ENCODE assay signal across 22 cellular contexts in genomic region chr11:80146231-80146630, GRCh38.
A peak's percentile ranks its signal among the peaks of the same experiment; 100 is the strongest.
DNase-seq lines count a peak whose midpoint lies in the region; ATAC-seq lines count a peak whose summit lies in the region.
"Had no signal": no experiment of that assay in that cellular context is flagged by ENCODE, and none has a peak within 500 bp of the region (broad histone marks: within the 10 kb centered on the region; RNA-seq: fewer than 3 reads in every experiment).

No MANE protein-coding gene starts in this region.

- no peaks in the 10 kb centered on the region for H3K4me1 Mint-ChIP-seq in CD8-positive, alpha-beta memory T cell
- H3K4me1 Mint-ChIP-seq: activated T-helper 17 cell treated with anti-CD3 and anti-CD28 coated beads, Interleukin-2, amount 50 U/mL, for 72 hours had no signal

- no peaks in the 10 kb centered on the region for H3K9me3 ChIP-seq in CD8-positive, alpha-beta memory T cell (ENCODE audit: low read length)
- H3K9me3 ChIP-seq: heart right ventricle, MG63, transverse colon had no signal

- H3K4me3 Mint-ChIP-seq in CD8-positive, alpha-beta memory T cell, result no peak overlapping the region
- H3K4me3 Mint-ChIP-seq: activated T-helper 17 cell treated with anti-CD3 and anti-CD28 coated beads, Interleukin-2, amount 50 U/mL, for 72 hours; T-helper 1 cell treated with Interleukin-12 subunit alpha and Interleukin-12 subunit beta and Interleukin-4 antibody, amounts not matched to agents 30 μg/mL and 1 μg/mL, for 36 hours had no signal

- H3K9me3 Mint-ChIP-seq in CD8-positive, alpha-beta memory T cell, result peaks cover 0 to 20% (median 2%) of the 10 kb centered on the region in 5 donors

- H3K36me3 ChIP-seq in CD8-positive, alpha-beta memory T cell (ENCODE audit: insufficient read depth, low read length), result no peaks in the 10 kb centered on the region
- H3K36me3 ChIP-seq: heart right ventricle, MG63, transverse colon had no signal

- H3K4me3 ChIP-seq in CD8-positive, alpha-beta memory T cell (ENCODE audit: low read length), result no peak overlapping the region
- H3K4me3 ChIP-seq: heart right ventricle, MG63, transverse colon had no signal

- CTCF ChIA-PET in CD8-positive, alpha-beta memory T cell (lab: Charles Lee), result no interaction called here

- H3K27ac Mint-ChIP-seq in CD8-positive, alpha-beta memory T cell, result no peak overlapping the region
- H3K27ac Mint-ChIP-seq: activated T-helper 17 cell treated with anti-CD3 and anti-CD28 coated beads, Interleukin-2, amount 50 U/mL, for 72 hours; T-helper 1 cell treated with Interleukin-12 subunit alpha and Interleukin-12 subunit beta and Interleukin-4 antibody, amounts not matched to agents 30 μg/mL and 1 μg/mL, for 36 hours had no signal

- no peaks in the 10 kb centered on the region for H3K27me3 Mint-ChIP-seq in CD8-positive, alpha-beta memory T cell
- H3K27me3 Mint-ChIP-seq: activated T-helper 17 cell treated with anti-CD3 and anti-CD28 coated beads, Interleukin-2, amount 50 U/mL, for 72 hours had no signal

- DNase-seq in NCI-H2107 treated with DMSO at 0.1 percent for 48 hours (lab: John Stamatoyannopoulos, UW; ENCODE audit: unreplicated experiment) (peak; percentile 4), NCI-H2107 (lab: John Stamatoyannopoulos, UW) (no peak), NCI-H2029 treated with DMSO at 0.1 percent for 48 hours (lab: John Stamatoyannopoulos, UW) (peak; percentile 5), astrocyte of the hippocampus (ENCODE audit: low read depth, low spot score) (peak; percentile 67), myocyte (ENCODE audit: low read depth) (peak; percentile 67), NCI-H748 treated with DMSO at 0.1 percent for 48 hours (lab: John Stamatoyannopoulos, UW) (no peak)
- DNase-seq in CD8-positive, alpha-beta memory T cell, result no peak
- DNase-seq: 8988T; activated CD8-positive, alpha-beta memory T cell treated with anti-CD3 and anti-CD28 coated beads for 24 hours; DND-41; H7; heart right ventricle; MG63; NCI-H2081 treated with DMSO at 0.1 percent for 48 hours; NK-92 treated with Interleukin-12 subunit alpha and Interleukin-12 subunit beta, amount 100 ng/mL, for 24 hours; SHP77 treated with DMSO at 0.1 percent for 48 hours; stimulated activated naive CD4-positive, alpha-beta T cell; transverse colon had no signal

- no peak for ATAC-seq in HG02938 (IDR thresholded peaks at IDR 0.05; ENCODE audit: unreplicated experiment)
- ATAC-seq: activated T-helper 17 cell treated with anti-CD3 and anti-CD28 coated beads, Interleukin-2, amount 50 U/mL, for 72 hours; heart right ventricle had no signal

- H3K27ac ChIP-seq in CD8-positive, alpha-beta memory T cell (ENCODE audit: low read depth, low read length), result no peak overlapping the region
- H3K27ac ChIP-seq: C4-2B, heart right ventricle, transverse colon had no signal

- no peaks in the 10 kb centered on the region for H3K27me3 ChIP-seq in CD8-positive, alpha-beta memory T cell (ENCODE audit: insufficient read depth, low read length, poor library complexity, severe bottlenecking)
- H3K27me3 ChIP-seq: heart right ventricle, MG63, transverse colon had no signal

- POLR2A ChIA-PET in CD8-positive, alpha-beta memory T cell (lab: Charles Lee), result no interaction called here

- no peaks in the 10 kb centered on the region for H3K4me1 ChIP-seq in CD8-positive, alpha-beta memory T cell (ENCODE audit: insufficient read depth, low read length)
- H3K4me1 ChIP-seq: heart right ventricle, transverse colon had no signal

- no peaks in the 10 kb centered on the region for H3K36me3 Mint-ChIP-seq in CD8-positive, alpha-beta memory T cell

Comparison
In these comparisons a context has a peak if more than half of its experiments do, and no peak if none do; other contexts are left out.
1. DNase-seq: peak in NCI-H2107 treated with DMSO at 0.1 percent for 48 hours (single experiment), NCI-H2029 treated with DMSO at 0.1 percent for 48 hours (single experiment), astrocyte of the hippocampus (single experiment) and myocyte (single experiment); none in NCI-H2107 (single experiment), CD8-positive, alpha-beta memory T cell (0 of 5) and NCI-H748 treated with DMSO at 0.1 percent for 48 hours (single experiment).